ENCODE assay signal across 8 cellular contexts in the genomic region with DNA sequence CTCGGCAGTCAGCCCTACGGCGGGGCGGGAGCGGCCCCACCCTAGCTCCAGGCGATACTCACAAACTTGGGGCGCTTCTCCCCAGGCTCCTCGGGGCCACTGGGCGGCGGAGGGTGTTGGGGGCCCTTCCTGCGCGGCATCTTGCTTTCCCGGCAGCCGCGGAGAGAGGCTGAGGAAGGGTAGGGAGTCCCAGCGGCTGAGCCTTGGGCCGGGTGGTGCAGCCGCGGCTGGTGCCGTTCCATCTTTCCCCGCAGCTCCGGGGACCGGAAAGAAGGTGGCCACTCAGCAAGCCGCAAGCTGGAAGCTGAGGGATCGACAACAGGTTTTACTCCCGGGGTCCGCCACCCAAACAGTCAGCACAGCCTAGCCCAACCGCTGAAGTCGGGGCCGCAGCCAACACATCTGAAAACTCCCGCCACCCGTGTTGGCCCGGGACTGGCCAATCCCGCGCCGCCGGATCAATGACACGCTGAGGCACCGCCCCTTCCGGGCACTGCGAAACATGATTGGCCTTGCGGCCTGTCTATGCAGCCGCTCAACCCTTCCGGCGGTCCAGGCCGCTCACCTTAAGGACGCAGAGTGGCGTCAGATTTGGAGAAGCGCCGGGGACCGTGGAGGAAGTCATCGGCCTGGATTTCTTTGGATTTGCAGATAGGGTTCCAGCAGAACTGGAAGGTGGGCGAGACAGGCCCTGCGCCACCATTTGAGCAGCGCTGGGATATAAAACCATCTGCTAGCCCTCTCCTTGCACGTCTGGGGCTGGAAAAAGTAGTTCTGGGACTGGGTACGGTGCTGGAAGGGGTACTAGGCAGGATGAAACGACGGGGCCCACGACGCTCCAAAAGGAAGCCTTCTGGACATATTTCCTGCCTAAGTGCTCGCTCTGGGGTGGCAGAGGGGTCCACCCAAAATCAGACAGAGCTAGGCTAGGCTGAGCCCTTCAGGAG.
A peak's percentile ranks its signal among the peaks of the same experiment; 100 is the strongest.
DNase-seq lines count a peak whose midpoint lies in the region; ATAC-seq and TF ChIP-seq lines count a peak whose summit lies in the region.

DIAPH3 (minus strand) TSS at position 404 of the 947 bp plus-strand sequence; CDS start at position 242, 162 bp downstream.

- ATAC-seq in GM19023 (IDR thresholded peaks at IDR 0.05; ENCODE audit: unreplicated experiment) (peak; percentile 100), HG03280 (IDR thresholded peaks at IDR 0.05; ENCODE audit: unreplicated experiment) (peak; percentile 100)

- peak within 1 kb of the TSS; percentile 75 for H3K4me3 ChIP-seq in AG09309 (ENCODE audit: control insufficient read depth, low read depth, low read length)

- no peak for TF ChIP-seq CTCF in AG09309 (IDR thresholded peaks at IDR 0.05; ENCODE audit: control insufficient read depth, insufficient read depth, low read depth, low read length, missing control alignments)

- DNase-seq in AG09309 (ENCODE audit: low read depth) (peak; percentile 75), NCI-H345 treated with DMSO at 0.1 percent for 48 hours (lab: John Stamatoyannopoulos, UW; ENCODE audit: unreplicated experiment) (peak; percentile 92), inferior parietal cortex (ENCODE audit: extremely low spot score) (peak; percentile 96)
- peak; percentile 84 to 91 (median 88) for DNase-seq in activated CD4-positive, CD25-positive, alpha-beta regulatory T cell (lab: John Stamatoyannopoulos, UW)
- DNase-seq in central memory CD4-positive, alpha-beta T cell: peak; percentile 86
- DNase-seq in stimulated activated CD4-positive, alpha-beta T cell treated with anti-CD3 and anti-CD28 coated beads, Interleukin-12 subunit alpha, Interleukin-12 subunit beta, amount 100 ng/mL, for 24 hours (ENCODE audit: low read depth in 2 of 2): peak; percentile 87 to 92

Comparison
In these comparisons a context has a peak if more than half of its experiments do, and no peak if none do; other contexts are left out.
1. Peak in every context shown above with its lines: DNase-seq, ATAC-seq and H3K4me3 ChIP-seq.